ENCODE assay signal across 1 cellular context in genomic region chr1:99181892-99182291, GRCh38.
TF ChIP-seq lines count a peak whose summit lies in the region.

No MANE protein-coding gene starts in this region.

TF ChIP-seq in H1, 55 proteins besides CTCF, POLR2A, EP300 and RAD21 (continued from another document):
- TF ChIP-seq, protein P1, sequence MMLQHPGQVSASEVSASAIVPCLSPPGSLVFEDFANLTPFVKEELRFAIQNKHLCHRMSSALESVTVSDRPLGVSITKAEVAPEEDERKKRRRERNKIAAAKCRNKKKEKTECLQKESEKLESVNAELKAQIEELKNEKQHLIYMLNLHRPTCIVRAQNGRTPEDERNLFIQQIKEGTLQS (IDR thresholded peaks at IDR 0.05; ENCODE audit: insufficient read depth, low read depth, low read length) = no peak
- TF ChIP-seq MAFK (IDR thresholded peaks at IDR 0.05; ENCODE audit: low read depth, low read length) (no peak), SP2 (IDR thresholded peaks at IDR 0.05; ENCODE audit: low read length) (no peak), EGR1 (IDR thresholded peaks at IDR 0.05; ENCODE audit: borderline replicate concordance, low read depth, low read length) (no peak), ATF2 (IDR thresholded peaks at IDR 0.05; ENCODE audit: low read length) (no peak), RXRA (IDR thresholded peaks at IDR 0.05; ENCODE audit: insufficient read depth, low read depth, low read length) (no peak), KDM4A (IDR thresholded peaks at IDR 0.05; ENCODE audit: low read depth, low read length, severe bottlenecking) (no peak), BCL11A (IDR thresholded peaks at IDR 0.05; ENCODE audit: low read depth in 2 of 2, low read length in 2 of 2) (no peak), CBX5 (IDR thresholded peaks at IDR 0.05; ENCODE audit: low read depth, low read length) (no peak), FOSL1 (IDR thresholded peaks at IDR 0.05; ENCODE audit: insufficient read depth, low read depth, low read length) (no peak), SRF (IDR thresholded peaks at IDR 0.05; ENCODE audit: low read depth, low read length) (no peak), ZNF274 (IDR thresholded peaks at IDR 0.05; ENCODE audit: borderline replicate concordance, extremely low read depth, low read length) (no peak), TBP (IDR thresholded peaks at IDR 0.05; ENCODE audit: low read depth, low read length) (no peak), SIRT6 (IDR thresholded peaks at IDR 0.05; ENCODE audit: low read length) (no peak)
